Comparison of ENCODE assay signal across 8 cellular contexts in the genomic region with DNA sequence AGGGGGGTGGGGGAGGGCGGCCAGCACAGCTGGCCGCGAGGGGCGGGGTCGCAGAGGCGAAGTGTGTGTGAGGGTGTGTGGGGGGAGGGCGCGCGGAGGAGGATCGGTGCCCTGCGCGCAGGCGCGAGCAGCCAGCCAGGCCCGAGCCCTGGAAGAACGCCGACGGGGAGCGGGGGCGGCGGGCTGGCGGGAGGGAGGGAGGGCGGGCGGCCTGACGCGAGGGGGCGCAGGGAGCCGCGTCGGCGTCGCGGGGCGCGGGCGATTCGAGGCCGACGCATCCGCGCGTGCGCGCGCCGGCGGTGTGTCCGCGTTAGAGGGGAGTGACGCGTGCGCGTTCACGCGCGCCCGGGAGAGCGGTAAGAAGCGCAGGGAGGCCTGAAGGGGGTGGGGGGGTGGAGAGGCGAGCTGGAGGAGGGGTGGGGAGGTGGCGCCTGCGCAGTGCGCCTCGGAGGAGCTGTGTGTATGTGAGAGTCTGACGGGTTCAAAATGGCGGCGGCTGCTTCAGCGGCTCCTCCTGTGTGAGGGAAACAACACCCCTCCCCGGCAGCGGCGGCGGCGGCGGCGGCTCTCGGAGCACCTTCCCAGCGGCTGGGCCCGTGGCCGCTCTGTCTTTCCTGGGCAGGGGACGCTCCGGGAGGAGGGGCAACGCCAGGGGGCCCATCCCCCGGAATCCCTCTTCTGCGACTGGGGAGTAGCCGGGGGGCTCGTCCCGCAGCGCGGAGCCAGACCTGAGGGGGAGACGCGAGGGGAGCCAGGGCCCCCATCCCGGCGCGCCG. TPM values are rescaled to one million over a fixed set of nuclear protein-coding genes. Genes with fewer than 3 reads are reported as not detected.
DNase-seq lines count a peak whose midpoint lies in the region; ATAC-seq, FAIRE-seq and TF ChIP-seq lines count a peak whose summit lies in the region.

Gene KDM2A (plus strand): TSS at position 463 of the 776 bp plus-strand sequence. CDS start 2,054 bp downstream, outside the sequence.

- H2AFZ ChIP-seq in OCI-LY7 (ENCODE audit: low read length), result peak within 1 kb of the TSS; percentile 68; the same call in 1 of the 2 replicates

- H3K36me3 ChIP-seq in OCI-LY7 (ENCODE audit: insufficient read depth, low read length), result peaks cover 25% of the 10 kb centered on the region

- intact Hi-C loops in OCI-LY7 (cut with micrococcal nuclease; ENCODE audit: unreplicated experiment), result loop anchor here (1.0 kb wide), 2 partner anchors 120 to 148 kb away; no protein-coding TSS in a partner anchor

- H3K4me1 ChIP-seq in OCI-LY7 (ENCODE audit: insufficient read depth, low read length, poor library complexity, severe bottlenecking), result peaks cover 29% of the 10 kb centered on the region

- no peaks in the 10 kb centered on the region for H3K9me3 Mint-ChIP-seq in IgD-negative memory B cell

- peaks cover 23 to 26% (median 24%) of the 10 kb centered on the region in 3 donors for H3K4me1 Mint-ChIP-seq in IgD-negative memory B cell

- DNase-seq in D721Med (ENCODE audit: insufficient read length, low spot score) (peak; percentile 91), OCI-LY7 (ENCODE audit: low spot score) (peak; percentile 99), activated T-cell treated with anti-CD3 and anti-CD28 coated beads for 24 hours (ENCODE audit: low read depth) (peak; percentile 97), epidermal melanocyte (ENCODE audit: insufficient read length, low spot score) (peak; percentile 99), middle frontal gyrus (ENCODE audit: extremely low spot score, low spot score) (peak; percentile 95)
- DNase-seq in stimulated activated CD8-positive, alpha-beta memory T cell treated with anti-CD3 and anti-CD28 coated beads, Interleukin-2, amount 100 ng/mL, for 1 hour (ENCODE audit: low read depth in 2 of 2), result peak; percentile 97 to 99

- peak; percentile 18 for TF ChIP-seq CTCF in D721Med (IDR thresholded peaks at IDR 0.05; ENCODE audit: insufficient read depth, missing control alignments)
- no peak for TF ChIP-seq CTCF in OCI-LY7 (conservative IDR thresholded peaks at IDR 0.05; ENCODE audit: low read length)

- peak within 1 kb of the TSS; percentile 87 for H3K4me3 ChIP-seq in OCI-LY7 (ENCODE audit: low read depth, low read length, poor library complexity, severe bottlenecking)

- FAIRE-seq in D721Med (lab: Jason Lieb, UNC), result no peak

- no peaks in the 10 kb centered on the region; the same call in 1 of the 2 replicates for H4K20me1 ChIP-seq in OCI-LY7 (ENCODE audit: insufficient read depth, low read length)

- peak within 1 kb of the TSS; percentile 94 to 98 (median 96) for H3K4me3 Mint-ChIP-seq in IgD-negative memory B cell

- peak; percentile 55 for ATAC-seq in GM21529 (IDR thresholded peaks at IDR 0.05; ENCODE audit: unreplicated experiment)

- H3K27me3 Mint-ChIP-seq in IgD-negative memory B cell, result no peaks in the 10 kb centered on the region

- no TSS peak for BruUV-seq in OCI-LY7 (replicated peaks; lab: Mats Ljungman, UMichigan)

- no peaks in the 10 kb centered on the region for H3K36me3 Mint-ChIP-seq in IgD-negative memory B cell

- H3K9me2 ChIP-seq in OCI-LY7 (ENCODE audit: insufficient read depth, low read length), result no peaks in the 10 kb centered on the region

- no peaks in the 10 kb centered on the region for H3K9me3 ChIP-seq in OCI-LY7 (ENCODE audit: low read length)

- H3K27ac ChIP-seq in OCI-LY7 (ENCODE audit: low read depth, low read length, poor library complexity, severe bottlenecking), result peak within 1 kb of the TSS; percentile 91

- POLR2A ChIA-PET in OCI-LY7 (lab: Charles Lee), result interaction anchor here (0.6 to 1.1 kb wide), 5 partner anchors 9 to 232 kb away, joined by 3 to 4 read pairs (median 3); no protein-coding TSS in a partner anchor

- H3K79me2 ChIP-seq in OCI-LY7 (ENCODE audit: insufficient read depth, low read depth, low read length), result peaks cover 44% of the 10 kb centered on the region

- CTCF ChIA-PET in OCI-LY7 (lab: Charles Lee; ENCODE audit: unreplicated experiment), result interaction anchor here (1.0 kb wide), 2 partner anchors 48 to 198 kb away, joined by 3 to 5 read pairs; no protein-coding TSS in a partner anchor

- peak within 1 kb of the TSS; percentile 90 to 97 (median 92) for H3K27ac Mint-ChIP-seq in IgD-negative memory B cell

- H3K4me2 ChIP-seq in OCI-LY7 (ENCODE audit: low read length), result peak within 1 kb of the TSS; percentile 81

RNA-seq across cellular contexts. Expression of gene KDM2A, which starts in this region (rescaled TPM):
- 25.1 TPM for polyA plus RNA-seq in IgD-negative memory B cell
- 25.4 and 31.7 TPM in 2 replicates for total RNA-seq in OCI-LY7 (2014; rRNA removed; shearing (Covaris generic))
- 62.5 and 66.2 TPM in 2 replicates for total RNA-seq in OCI-LY7 (2022)

Comparison
In these comparisons a context has a peak if more than half of its experiments do, and no peak if none do; other contexts are left out.
1. Peak in every context shown above with its lines: DNase-seq, ATAC-seq, H3K4me3 ChIP-seq and H3K27ac ChIP-seq.